18 cellular contexts compared by ENCODE assay signal in genomic region chr4:55722132-55722531, GRCh38.
"Had no signal": no experiment of that assay in that cellular context is flagged by ENCODE, and none has a peak within 500 bp of the region (broad histone marks: within the 10 kb centered on the region; RNA-seq: fewer than 3 reads in every experiment).

No MANE protein-coding gene starts in this region.

- FAIRE-seq: keratinocyte had no signal

- H3K27ac ChIP-seq: epithelial cell of prostate, gastrocnemius medialis, heart right ventricle, left lung, VCaP had no signal

- H3K4me1 ChIP-seq: gastrocnemius medialis, heart right ventricle, left lung had no signal

- H3K36me3 ChIP-seq: gastrocnemius medialis, heart right ventricle, left lung had no signal

- ATAC-seq: effector memory CD8-positive, alpha-beta T cell; gastrocnemius medialis; heart right ventricle; left lung; natural killer cell; right cardiac atrium had no signal

- DNase-seq: activated CD4-positive, alpha-beta memory T cell treated with anti-CD3 and anti-CD28 coated beads for 36 hours; activated gamma-delta T cell treated with Interleukin-2 at 50 U/mL for 16 hours; activated naive CD8-positive, alpha-beta T cell treated with anti-CD3 and anti-CD28 coated beads for 36 hours; activated T-cell treated with anti-CD3 and anti-CD28 coated beads, Interleukin-2, amount 50 U/mL, for 48 hours; anterior cingulate cortex; cerebellar nuclear complex; effector memory CD8-positive, alpha-beta T cell; gastrocnemius medialis; heart right ventricle; left lung; natural killer cell; right cardiac atrium; stimulated activated CD4-positive, alpha-beta T cell treated with anti-CD3 and anti-CD28 coated beads, Interleukin-1b, Interleukin-23, amount 100 ng/mL, for 48 hours; stimulated activated naive CD4-positive, alpha-beta T cell treated with Interleukin-2 at 50 U/mL for 16 hours; trophoblast cell had no signal

- H3K9me3 ChIP-seq: gastrocnemius medialis, heart right ventricle, left lung had no signal

- H3K4me3 ChIP-seq: gastrocnemius medialis, heart right ventricle, left lung had no signal

- H3K27me3 ChIP-seq: gastrocnemius medialis, left lung had no signal
